In the genomic region with DNA sequence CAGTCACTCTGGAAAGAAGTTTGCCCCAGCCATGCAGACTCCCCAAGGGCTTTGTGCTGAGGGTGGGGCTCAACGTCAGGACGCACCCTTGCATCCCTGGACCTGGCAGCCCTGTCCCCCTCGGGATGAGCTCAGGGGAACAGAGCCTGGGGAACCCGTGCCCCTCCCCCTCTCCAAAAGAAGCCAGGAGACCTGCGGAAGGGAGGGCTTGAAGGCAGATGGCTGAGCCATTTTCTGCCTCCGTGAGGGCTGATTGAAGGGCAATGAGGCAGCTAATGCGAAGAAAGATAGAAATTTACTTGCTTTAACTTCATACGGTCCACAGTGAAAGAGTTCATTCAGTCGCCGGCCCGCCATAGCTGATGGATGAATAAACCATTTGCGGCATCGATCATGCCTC, we compare ENCODE assay signal across 15 cellular contexts. TPM values are rescaled to one million over a fixed set of nuclear protein-coding genes. Genes with fewer than 3 reads are reported as not detected.
"Had no signal": no experiment of that assay in that cellular context is flagged by ENCODE, and none has a peak within 500 bp of the region (broad histone marks: within the 10 kb centered on the region; RNA-seq: fewer than 3 reads in every experiment).

No MANE protein-coding gene starts in this region.

- H3K9me3 ChIP-seq: adrenal gland, gastroesophageal sphincter, heart right ventricle, sigmoid colon, stomach, vagina had no signal

- DNase-seq: activated CD4-positive, alpha-beta T cell treated with anti-CD3 and anti-CD28 coated beads for 36 hours; activated CD4-positive, alpha-beta T cell treated with anti-CD3 and anti-CD28 coated beads, Interleukin-2, amount 50 U/mL, for 48 hours; activated gamma-delta T cell treated with Interleukin-2 at 50 U/mL for 16 hours; adrenal gland; effector CD4-positive, alpha-beta T cell; heart right ventricle; immature natural killer cell; mesenchymal stem cell; naive thymus-derived CD4-positive, alpha-beta T cell; sigmoid colon; stimulated activated CD4-positive, alpha-beta T cell treated with anti-CD3 and anti-CD28 coated beads, Interleukin-4, amount 100 ng/mL, for 24 hours; stomach; trophoblast cell had no signal

- H3K27ac ChIP-seq: adrenal gland, gastroesophageal sphincter, heart right ventricle, sigmoid colon, stomach, vagina had no signal

- H3K27me3 ChIP-seq: adrenal gland, gastroesophageal sphincter, sigmoid colon, vagina had no signal

- H3K4me1 ChIP-seq: adrenal gland, gastroesophageal sphincter, heart right ventricle, sigmoid colon, stomach, vagina had no signal

- H3K36me3 ChIP-seq: vagina had no signal

- H3K4me3 ChIP-seq: adrenal gland, gastroesophageal sphincter, heart right ventricle, sigmoid colon, stomach, vagina had no signal

RNA-seq across cellular contexts. Expression of a gene that starts 28.8 kb away (rescaled TPM):
- polyA plus RNA-seq: immature natural killer cell; naive thymus-derived CD4-positive, alpha-beta T cell had no signal
